8 cellular contexts compared by ENCODE assay signal in genomic region chr7:24821045-24821853, GRCh38.
DNase-seq lines count a peak whose midpoint lies in the region; ATAC-seq and TF ChIP-seq lines count a peak whose summit lies in the region.

No MANE protein-coding gene starts in this region.

- H3K79me2 ChIP-seq in ACC112 (ENCODE audit: control insufficient read depth, insufficient read depth, low read length, unreplicated experiment) = no peaks in the 10 kb centered on the region
- no peaks in the 10 kb centered on the region for H3K79me2 ChIP-seq in OCI-LY1 (ENCODE audit: insufficient read depth, low read length)

- no peak for TF ChIP-seq POLR2A in gastrocnemius medialis (IDR thresholded peaks at IDR 0.05)

- peak overlapping the region; percentile 91 for H2AFZ ChIP-seq in ACC112 (ENCODE audit: low read length, unreplicated experiment)
- H2AFZ ChIP-seq in OCI-LY1 (ENCODE audit: low read length) = no peak overlapping the region

- H3K27ac ChIP-seq in ACC112 (ENCODE audit: low read depth, low read length) (peak overlapping the region; percentile 98), OCI-LY1 (ENCODE audit: low read depth, low read length, poor library complexity, severe bottlenecking) (peak overlapping the region; percentile 97), gastrocnemius medialis (peak overlapping the region; percentile 22 to 53 (median 50))

- H3K4me2 ChIP-seq in OCI-LY1 (ENCODE audit: low read length) = peak overlapping the region; percentile 45

- peak overlapping the region; percentile 67 for H3K4me3 ChIP-seq in ACC112 (ENCODE audit: low read depth, low read length)
- H3K4me3 ChIP-seq in OCI-LY1 (ENCODE audit: low read depth, low read length, poor library complexity, severe bottlenecking) = no peak overlapping the region
- H3K4me3 ChIP-seq in fibroblast of mammary gland (ENCODE audit: control insufficient read depth, low read depth, low read length) = no peak overlapping the region
- H3K4me3 ChIP-seq in gastrocnemius medialis = no peak overlapping the region

- in situ Hi-C loops in gastrocnemius medialis (cut with MboI; ENCODE audit: low sequenced_read_pairs in 4 of 4) = loop anchor here in 2 of 4 donors (5.0 kb wide), 3 partner anchors 161 to 251 kb away; partner anchors contain the start of gene OSBPL3 (in 1 of the 2)

- peak; percentile 70 for DNase-seq in activated T-cell treated with anti-CD3 and anti-CD28 coated beads for 48 hours (ENCODE audit: low read depth)
- DNase-seq in fibroblast of mammary gland (ENCODE audit: low read depth) = peak; percentile 96
- peak; percentile 23 to 68 for DNase-seq in gastrocnemius medialis
- no peak for DNase-seq in DMS114 treated with DMSO at 0.1 percent for 48 hours (lab: John Stamatoyannopoulos, UW; ENCODE audit: unreplicated experiment)

- peak; percentile 79 for ATAC-seq in GM18520 (IDR thresholded peaks at IDR 0.05; ENCODE audit: unreplicated experiment)
- ATAC-seq in HG03039 (IDR thresholded peaks at IDR 0.05; ENCODE audit: unreplicated experiment) = peak; percentile 80
- ATAC-seq in gastrocnemius medialis = peak in 1 of 2 donors; percentile 83

- intact Hi-C loops in gastrocnemius medialis (cut with DNase I; ENCODE audit: low total_unique reads) = loop anchor here (2.0 to 10.0 kb wide), 3 partner anchors 64 to 274 kb away; partner anchors contain the start of gene OSBPL3

- no peaks in the 10 kb centered on the region for H3K9me2 ChIP-seq in OCI-LY1 (ENCODE audit: low read depth, low read length)

- H3K9me3 ChIP-seq in OCI-LY1 (ENCODE audit: low read length) = no peaks in the 10 kb centered on the region
- H3K9me3 ChIP-seq in gastrocnemius medialis = no peaks in the 10 kb centered on the region

- peaks cover 18% of the 10 kb centered on the region for H3F3A ChIP-seq in OCI-LY1 (ENCODE audit: insufficient read depth, low read length)

- H3K36me3 ChIP-seq in ACC112 (ENCODE audit: insufficient read depth, low read length) (no peaks in the 10 kb centered on the region), OCI-LY1 (ENCODE audit: insufficient read depth, low read length) (peaks cover 85% of the 10 kb centered on the region), gastrocnemius medialis (no peaks in the 10 kb centered on the region)

- H3K27me3 ChIP-seq in ACC112 (ENCODE audit: insufficient read depth, low read length) (no peaks in the 10 kb centered on the region), OCI-LY1 (ENCODE audit: insufficient read depth, low read length) (no peaks in the 10 kb centered on the region), gastrocnemius medialis (no peaks in the 10 kb centered on the region)

- TF ChIP-seq CTCF in OCI-LY1 (IDR thresholded peaks at IDR 0.05; ENCODE audit: low read length) = peak; percentile 8; the same call in 1 of the 2 replicates
- TF ChIP-seq CTCF in fibroblast of mammary gland (conservative IDR thresholded peaks at IDR 0.05; ENCODE audit: control insufficient read depth, insufficient read depth, low read depth, low read length) = peak; percentile 41
- TF ChIP-seq CTCF in gastrocnemius medialis (IDR thresholded peaks at IDR 0.05 in 4 of 5, conservative IDR thresholded peaks at IDR 0.05 in 1 of 5) = no peak

- H3K9ac ChIP-seq in OCI-LY1 (ENCODE audit: low read length) = peak overlapping the region; percentile 57

- peaks cover 35% of the 10 kb centered on the region for H3K4me1 ChIP-seq in ACC112 (ENCODE audit: control insufficient read depth, insufficient read depth, low read length, unreplicated experiment)
- H3K4me1 ChIP-seq in OCI-LY1 (ENCODE audit: insufficient read depth, low read length, severe bottlenecking) = peaks cover 50% of the 10 kb centered on the region
- H3K4me1 ChIP-seq in gastrocnemius medialis = peaks cover 12 to 19% of the 10 kb centered on the region in 2 donors

- H4K20me1 ChIP-seq in OCI-LY1 (ENCODE audit: insufficient read depth, low read length) = no peaks in the 10 kb centered on the region

Comparison
In these comparisons a context has a peak if more than half of its experiments do, and no peak if none do; other contexts are left out.
1. CTCF ChIP-seq: peak in OCI-LY1 (single experiment) and fibroblast of mammary gland (single experiment); none in gastrocnemius medialis (0 of 5).
2. Peak in every context shown above with its lines, with median percentiles within 50 percentile points of each other: H3K27ac ChIP-seq.